ENCODE assay signal across 18 cellular contexts in genomic region chr10:1398626-1399410, GRCh38.
DNase-seq lines count a peak whose midpoint lies in the region; TF ChIP-seq lines count a peak whose summit lies in the region.
"Had no signal": no experiment of that assay in that cellular context is flagged by ENCODE, and none has a peak within 500 bp of the region (broad histone marks: within the 10 kb centered on the region; RNA-seq: fewer than 3 reads in every experiment).

No MANE protein-coding gene starts in this region.

- H3K27ac ChIP-seq in MM.1S (ENCODE audit: low read length) (no peak overlapping the region), trophoblast cell (ENCODE audit: low read depth, low read length) (no peak overlapping the region)
- H3K27ac ChIP-seq: KMS-11 had no signal

- H2AK5ac ChIP-seq in trophoblast cell (ENCODE audit: low read length), result no peak overlapping the region

- no peaks in the 10 kb centered on the region for H3K27me3 ChIP-seq in MM.1S (replicated peaks; ENCODE audit: insufficient read depth, low read length)
- no peaks in the 10 kb centered on the region for H3K27me3 ChIP-seq in trophoblast cell (ENCODE audit: insufficient read depth, low read length)

- no peaks in the 10 kb centered on the region for H3K9me3 ChIP-seq in MM.1S (replicated peaks; ENCODE audit: insufficient read depth, low read length)
- peaks cover 2% of the 10 kb centered on the region for H3K9me3 ChIP-seq in trophoblast cell (ENCODE audit: insufficient read depth, low read depth, low read length)
- H3K9me3 ChIP-seq: BE2C had no signal

- no peak overlapping the region for H3K4me3 Mint-ChIP-seq in chondrocyte (ENCODE audit: unreplicated experiment)
- no peak overlapping the region for H3K4me3 Mint-ChIP-seq in type B pancreatic cell
- H3K4me3 Mint-ChIP-seq: CD4-positive, CD25-positive, alpha-beta regulatory T cell had no signal

- H2BK5ac ChIP-seq in trophoblast cell (ENCODE audit: low read depth, low read length, poor library complexity), result no peak overlapping the region

- H3K36me3 ChIP-seq in MM.1S (replicated peaks; ENCODE audit: insufficient read depth, low read length) (no peaks in the 10 kb centered on the region), trophoblast cell (ENCODE audit: control insufficient read depth in 1 of 2, insufficient read depth in 2 of 2, low read length in 2 of 2) (no peaks in the 10 kb centered on the region)
- H3K36me3 ChIP-seq: BE2C had no signal

- H3K4me1 ChIP-seq in MM.1S (ENCODE audit: low read length) (no peaks in the 10 kb centered on the region), trophoblast cell (ENCODE audit: control insufficient read depth in 1 of 2, insufficient read depth in 2 of 2, low read length in 2 of 2) (peaks cover 14 to 23% of the 10 kb centered on the region in 2 experiments)
- H3K4me1 ChIP-seq: BE2C had no signal

- H3K79me2 ChIP-seq in MM.1S (ENCODE audit: low read length), result no peaks in the 10 kb centered on the region
- no peaks in the 10 kb centered on the region for H3K79me2 ChIP-seq in trophoblast cell (ENCODE audit: control insufficient read depth, insufficient read depth, low read length, poor library complexity)

- no peak overlapping the region for H2BK12ac ChIP-seq in trophoblast cell (ENCODE audit: low read length)

- H3K4me2 ChIP-seq in MM.1S (ENCODE audit: low read depth, low read length) (no peak overlapping the region), trophoblast cell (ENCODE audit: low read length) (no peak overlapping the region)
- H3K4me2 ChIP-seq: KMS-11 had no signal

- no peak overlapping the region for H2BK120ac ChIP-seq in trophoblast cell (ENCODE audit: insufficient read depth, low read length, poor library complexity)

- no CpG with 5 or more reads among the region's 19 CpGs for WGBS in trophoblast cell (ENCODE audit: extremely low coverage, insufficient coverage, insufficient read length)

- no peak overlapping the region for H2AFZ ChIP-seq in MM.1S (ENCODE audit: low read length)
- no peak overlapping the region for H2AFZ ChIP-seq in trophoblast cell (ENCODE audit: insufficient read depth, low read length, poor library complexity)

- H3K23ac ChIP-seq in trophoblast cell (ENCODE audit: low read length), result no peak overlapping the region

- TF ChIP-seq CTCF in chondrocyte (IDR thresholded peaks at IDR 0.05) (no peak), type B pancreatic cell (conservative IDR thresholded peaks at IDR 0.05) (no peak), MM.1S (IDR thresholded peaks at IDR 0.05; ENCODE audit: low read length) (no peak)

- H4K91ac ChIP-seq in trophoblast cell (ENCODE audit: low read depth, low read length), result no peak overlapping the region

- H3K4me1 Mint-ChIP-seq in chondrocyte (ENCODE audit: low read depth) (peaks cover 22% of the 10 kb centered on the region), type B pancreatic cell (ENCODE audit: unreplicated experiment) (peaks cover 14% of the 10 kb centered on the region)

- H3K9me2 ChIP-seq in MM.1S (replicated peaks; ENCODE audit: insufficient read depth, low read length), result no peaks in the 10 kb centered on the region

- H3K4ac ChIP-seq in trophoblast cell (ENCODE audit: low read depth, low read length), result no peak overlapping the region

- no peak overlapping the region for H3K14ac ChIP-seq in trophoblast cell (ENCODE audit: low read length)

- peaks cover 3% of the 10 kb centered on the region for H3K79me1 ChIP-seq in trophoblast cell (ENCODE audit: low read length)

- no peak overlapping the region for H3K9ac ChIP-seq in MM.1S (ENCODE audit: low read length)
- no peak overlapping the region for H3K9ac ChIP-seq in trophoblast cell (ENCODE audit: low read length)
- H3K9ac ChIP-seq: KMS-11 had no signal

- H3K9me3 Mint-ChIP-seq in chondrocyte (ENCODE audit: low read depth) (no peaks in the 10 kb centered on the region), type B pancreatic cell (no peaks in the 10 kb centered on the region)

- no peak overlapping the region for H4K8ac ChIP-seq in trophoblast cell (ENCODE audit: low read depth, low read length)

- H3K4me3 ChIP-seq in MM.1S (ENCODE audit: low read length), result no peak overlapping the region
- no peak overlapping the region for H3K4me3 ChIP-seq in trophoblast cell (ENCODE audit: low read depth, low read length)

- H3K36me3 Mint-ChIP-seq in chondrocyte (ENCODE audit: low read depth) (no peaks in the 10 kb centered on the region), type B pancreatic cell (no peaks in the 10 kb centered on the region)
- H3K36me3 Mint-ChIP-seq: CD4-positive, CD25-positive, alpha-beta regulatory T cell had no signal

- H3F3A ChIP-seq in MM.1S (ENCODE audit: insufficient read depth, low read length), result no peaks in the 10 kb centered on the region

- H4K20me1 ChIP-seq in MM.1S (ENCODE audit: insufficient read depth, low read length), result no peaks in the 10 kb centered on the region

- no peak overlapping the region for H3K18ac ChIP-seq in trophoblast cell (ENCODE audit: low read length)

- DNase-seq in activated effector memory CD4-positive, alpha-beta T cell treated with anti-CD3 and anti-CD28 coated beads, Interleukin-2, amount 50 U/mL, for 16 hours, result peak; percentile 28
- DNase-seq in activated effector memory CD4-positive, alpha-beta T cell treated with Interleukin-2 at 50 U/mL for 16 hours, result no peak
- DNase-seq in chondrocyte (ENCODE audit: low spot score), result peak; percentile 41
- peak; percentile 43 for DNase-seq in mesenteric fat pad (ENCODE audit: low spot score)
- DNase-seq in type B pancreatic cell (ENCODE audit: extremely low spot score, unreplicated experiment), result no peak
- DNase-seq in MM.1S, result no peak
- no peak for DNase-seq in trophoblast cell
- DNase-seq: BE2C; CD4-positive, CD25-positive, alpha-beta regulatory T cell; COR-L47; GDM1; GOT3; NCI-H187 treated with DMSO at 0.1 percent for 48 hours; NCI-H2227 treated with DMSO at 0.1 percent for 48 hours; NCI-H524 treated with DMSO at 0.1 percent for 48 hours; RPMI8226; SIG-M5 had no signal

- H3K27me3 Mint-ChIP-seq in chondrocyte (ENCODE audit: low read depth), result no peaks in the 10 kb centered on the region
- H3K27me3 Mint-ChIP-seq in type B pancreatic cell, result peaks cover 27% of the 10 kb centered on the region
- H3K27me3 Mint-ChIP-seq: CD4-positive, CD25-positive, alpha-beta regulatory T cell had no signal

- no peak overlapping the region for H3K27ac Mint-ChIP-seq in chondrocyte (ENCODE audit: unreplicated experiment)
- H3K27ac Mint-ChIP-seq in type B pancreatic cell, result no peak overlapping the region
- H3K27ac Mint-ChIP-seq: CD4-positive, CD25-positive, alpha-beta regulatory T cell had no signal

- no peak overlapping the region for H4K12ac ChIP-seq in trophoblast cell (ENCODE audit: low read depth, low read length)

Comparison
In these comparisons a context has a peak if more than half of its experiments do, and no peak if none do; other contexts are left out.
1. DNase-seq: peak in activated effector memory CD4-positive, alpha-beta T cell treated with anti-CD3 and anti-CD28 coated beads, Interleukin-2, amount 50 U/mL, for 16 hours (single experiment), chondrocyte (single experiment) and mesenteric fat pad (single experiment); none in activated effector memory CD4-positive, alpha-beta T cell treated with Interleukin-2 at 50 U/mL for 16 hours (single experiment), type B pancreatic cell (single experiment), MM.1S (single experiment) and trophoblast cell (0 of 2).